ENCODE assay signal across 1 cellular context in genomic region chr19:18109363-18109730, GRCh38.
A peak's percentile ranks its signal among the peaks of the same experiment; 100 is the strongest.
TF ChIP-seq lines count a peak whose summit lies in the region.

No MANE protein-coding gene starts in this region.

TF ChIP-seq in HepG2, 621 proteins besides CTCF, POLR2A, EP300 and RAD21 (continued from another document and continues in another):
- TF ChIP-seq ZNF687 (CRISPR knock-in tag; IDR thresholded peaks at IDR 0.05) (peak; percentile 77), E2F1 (CRISPR knock-in tag; IDR thresholded peaks at IDR 0.05) (no peak), ZNF276 (CRISPR knock-in tag; IDR thresholded peaks at IDR 0.05; ENCODE audit: low read depth) (no peak), ZSCAN29 (CRISPR knock-in tag; conservative IDR thresholded peaks at IDR 0.05) (no peak), CEBPG (CRISPR knock-in tag; IDR thresholded peaks at IDR 0.05) (no peak), ETV5 (CRISPR knock-in tag; IDR thresholded peaks at IDR 0.05; ENCODE audit: borderline replicate concordance) (no peak), JUND (CRISPR knock-in tag; IDR thresholded peaks at IDR 0.05) (no peak), HES4 (CRISPR knock-in tag; IDR thresholded peaks at IDR 0.05; ENCODE audit: borderline replicate concordance) (no peak), ATF1 (CRISPR knock-in tag; IDR thresholded peaks at IDR 0.05) (no peak), IKZF1 (IDR thresholded peaks at IDR 0.05) (no peak), ATF7 (IDR thresholded peaks at IDR 0.05) (no peak), ATF7 (CRISPR knock-in tag; IDR thresholded peaks at IDR 0.05) (no peak), PCBP1 (IDR thresholded peaks at IDR 0.05; ENCODE audit: borderline replicate concordance, low read depth, low read length) (0 out of 2 replicates have a peak, but pooled peaks have one; percentile 34), GFI1 (CRISPR knock-in tag; IDR thresholded peaks at IDR 0.05; ENCODE audit: borderline replicate concordance) (0 out of 2 replicates have a peak, but pooled peaks have one; percentile 53), TRIM24 (CRISPR knock-in tag; IDR thresholded peaks at IDR 0.05) (no peak), DDIT3 (CRISPR knock-in tag; IDR thresholded peaks at IDR 0.05) (no peak), ZNF430 (CRISPR knock-in tag; IDR thresholded peaks at IDR 0.05) (peak; percentile 72; the same call in 1 of the 2 replicates), MTA3 (CRISPR knock-in tag; IDR thresholded peaks at IDR 0.05) (no peak), DNMT3B (CRISPR knock-in tag; conservative IDR thresholded peaks at IDR 0.05) (no peak), KDM5B (CRISPR knock-in tag; IDR thresholded peaks at IDR 0.05; ENCODE audit: borderline replicate concordance) (peak; percentile 37; the same call in 1 of the 2 replicates), ZNF749 (CRISPR knock-in tag; IDR thresholded peaks at IDR 0.05; ENCODE audit: borderline replicate concordance) (no peak), MTF2 (CRISPR knock-in tag; IDR thresholded peaks at IDR 0.05; ENCODE audit: borderline replicate concordance) (no peak; the same call in 1 of the 2 replicates), FOXO1 (CRISPR knock-in tag; IDR thresholded peaks at IDR 0.05) (no peak; the same call in 1 of the 2 replicates), ZMYM4 (CRISPR knock-in tag; IDR thresholded peaks at IDR 0.05) (peak; percentile 41; the same call in 1 of the 2 replicates), ZNF382 (CRISPR knock-in tag; IDR thresholded peaks at IDR 0.05; ENCODE audit: borderline replicate concordance) (no peak), KIAA2018 (CRISPR knock-in tag; IDR thresholded peaks at IDR 0.05; ENCODE audit: borderline replicate concordance) (no peak), BORCS8-MEF2B (CRISPR knock-in tag; IDR thresholded peaks at IDR 0.05) (peak; percentile 16; the same call in 1 of the 2 replicates), ZNF263 (CRISPR knock-in tag; IDR thresholded peaks at IDR 0.05) (peak; percentile 85), RNF219 (CRISPR knock-in tag; IDR thresholded peaks at IDR 0.05) (no peak), SALL1 (CRISPR knock-in tag; IDR thresholded peaks at IDR 0.05) (peak; percentile 79), ZNF160 (CRISPR knock-in tag; IDR thresholded peaks at IDR 0.05) (no peak), HIVEP1 (CRISPR knock-in tag; IDR thresholded peaks at IDR 0.05) (no peak; the same call in 1 of the 2 replicates)
- TF ChIP-seq, protein P1, sequence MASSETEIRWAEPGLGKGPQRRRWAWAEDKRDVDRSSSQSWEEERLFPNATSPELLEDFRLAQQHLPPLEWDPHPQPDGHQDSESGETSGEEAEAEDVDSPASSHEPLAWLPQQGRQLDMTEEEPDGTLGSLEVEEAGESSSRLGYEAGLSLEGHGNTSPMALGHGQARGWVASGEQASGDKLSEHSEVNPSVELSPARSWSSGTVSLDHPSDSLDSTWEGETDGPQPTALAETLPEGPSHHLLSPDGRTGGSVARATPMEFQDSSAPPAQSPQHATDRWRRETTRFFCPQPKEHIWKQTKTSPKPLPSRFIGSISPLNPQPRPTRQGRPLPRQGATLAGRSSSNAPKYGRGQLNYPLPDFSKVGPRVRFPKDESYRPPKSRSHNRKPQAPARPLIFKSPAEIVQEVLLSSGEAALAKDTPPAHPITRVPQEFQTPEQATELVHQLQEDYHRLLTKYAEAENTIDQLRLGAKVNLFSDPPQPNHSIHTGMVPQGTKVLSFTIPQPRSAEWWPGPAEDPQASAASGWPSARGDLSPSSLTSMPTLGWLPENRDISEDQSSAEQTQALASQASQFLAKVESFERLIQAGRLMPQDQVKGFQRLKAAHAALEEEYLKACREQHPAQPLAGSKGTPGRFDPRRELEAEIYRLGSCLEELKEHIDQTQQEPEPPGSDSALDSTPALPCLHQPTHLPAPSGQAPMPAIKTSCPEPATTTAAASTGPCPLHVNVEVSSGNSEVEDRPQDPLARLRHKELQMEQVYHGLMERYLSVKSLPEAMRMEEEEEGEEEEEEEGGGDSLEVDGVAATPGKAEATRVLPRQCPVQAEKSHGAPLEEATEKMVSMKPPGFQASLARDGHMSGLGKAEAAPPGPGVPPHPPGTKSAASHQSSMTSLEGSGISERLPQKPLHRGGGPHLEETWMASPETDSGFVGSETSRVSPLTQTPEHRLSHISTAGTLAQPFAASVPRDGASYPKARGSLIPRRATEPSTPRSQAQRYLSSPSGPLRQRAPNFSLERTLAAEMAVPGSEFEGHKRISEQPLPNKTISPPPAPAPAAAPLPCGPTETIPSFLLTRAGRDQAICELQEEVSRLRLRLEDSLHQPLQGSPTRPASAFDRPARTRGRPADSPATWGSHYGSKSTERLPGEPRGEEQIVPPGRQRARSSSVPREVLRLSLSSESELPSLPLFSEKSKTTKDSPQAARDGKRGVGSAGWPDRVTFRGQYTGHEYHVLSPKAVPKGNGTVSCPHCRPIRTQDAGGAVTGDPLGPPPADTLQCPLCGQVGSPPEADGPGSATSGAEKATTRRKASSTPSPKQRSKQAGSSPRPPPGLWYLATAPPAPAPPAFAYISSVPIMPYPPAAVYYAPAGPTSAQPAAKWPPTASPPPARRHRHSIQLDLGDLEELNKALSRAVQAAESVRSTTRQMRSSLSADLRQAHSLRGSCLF (CRISPR knock-in tag; IDR thresholded peaks at IDR 0.05; ENCODE audit: borderline replicate concordance) = no peak
- TF ChIP-seq, protein P2, sequence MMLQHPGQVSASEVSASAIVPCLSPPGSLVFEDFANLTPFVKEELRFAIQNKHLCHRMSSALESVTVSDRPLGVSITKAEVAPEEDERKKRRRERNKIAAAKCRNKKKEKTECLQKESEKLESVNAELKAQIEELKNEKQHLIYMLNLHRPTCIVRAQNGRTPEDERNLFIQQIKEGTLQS (CRISPR knock-in tag; IDR thresholded peaks at IDR 0.05) = no peak
